Comparison of ENCODE assay signal across 9 cellular contexts in genomic region chr7:148535227-148535626, GRCh38. TPM values are rescaled to one million over a fixed set of nuclear protein-coding genes. Genes with fewer than 3 reads are reported as not detected.
DNase-seq lines count a peak whose midpoint lies in the region; ATAC-seq, FAIRE-seq and TF ChIP-seq lines count a peak whose summit lies in the region.
"Had no signal": no experiment of that assay in that cellular context is flagged by ENCODE, and none has a peak within 500 bp of the region (broad histone marks: within the 10 kb centered on the region; RNA-seq: fewer than 3 reads in every experiment).

No MANE protein-coding gene starts in this region.

- FAIRE-seq in H54 (lab: Jason Lieb, UNC) = no peak

- ATAC-seq in GM18498 (IDR thresholded peaks at IDR 0.05; ENCODE audit: unreplicated experiment) (peak; percentile 77), HG03066 (IDR thresholded peaks at IDR 0.05; ENCODE audit: low read depth, unreplicated experiment) (peak; percentile 66), GM19467 (IDR thresholded peaks at IDR 0.05; ENCODE audit: unreplicated experiment) (no peak)

- no peak for TF ChIP-seq CTCF in type B pancreatic cell (conservative IDR thresholded peaks at IDR 0.05)

- H3K27me3 Mint-ChIP-seq in type B pancreatic cell = peaks cover 13% of the 10 kb centered on the region

- H3K27ac Mint-ChIP-seq in type B pancreatic cell = peak overlapping the region; percentile 27
- H3K27ac Mint-ChIP-seq: brain had no signal

- DNase-seq in SW480 (ENCODE audit: low spot score) = peak; percentile 44
- peak; percentile 63 for DNase-seq in islet precursor cell
- no peak for DNase-seq in type B pancreatic cell (ENCODE audit: extremely low spot score, unreplicated experiment)
- DNase-seq in iPS-NIHi11 (ENCODE audit: low spot score) = no peak
- DNase-seq in H54 (ENCODE audit: insufficient read length, low spot score) = no peak

- H3K9me3 Mint-ChIP-seq in type B pancreatic cell = no peaks in the 10 kb centered on the region

- TF ChIP-seq POLR2A in H54 (IDR thresholded peaks at IDR 0.05; ENCODE audit: low read depth, low read length) = no peak

- no peaks in the 10 kb centered on the region for H3K36me3 Mint-ChIP-seq in type B pancreatic cell
- H3K36me3 Mint-ChIP-seq: brain had no signal

- H3K4me3 Mint-ChIP-seq in type B pancreatic cell = peak overlapping the region; percentile 71
- H3K4me3 Mint-ChIP-seq: brain had no signal

- no peaks in the 10 kb centered on the region for H3K4me1 Mint-ChIP-seq in type B pancreatic cell (ENCODE audit: unreplicated experiment)
- H3K4me1 Mint-ChIP-seq: brain had no signal

RNA-seq across cellular contexts. Expression of gene C7orf33, which starts 55.3 kb away (rescaled TPM):
- total RNA-seq in type B pancreatic cell (ENCODE audit: low replicate concordance) = not detected in 2 replicates

Comparison
In these comparisons a context has a peak if more than half of its experiments do, and no peak if none do; other contexts are left out.
1. DNase-seq: peak in SW480 (single experiment) and islet precursor cell (single experiment); none in type B pancreatic cell (single experiment), iPS-NIHi11 (single experiment) and H54 (single experiment).